In genomic region chr10:26480909-26481703, GRCh38 we compare ENCODE assay signal across 9 cellular contexts. TPM values are rescaled to one million over a fixed set of nuclear protein-coding genes. Genes with fewer than 3 reads are reported as not detected.
A peak's percentile ranks its signal among the peaks of the same experiment; 100 is the strongest.
DNase-seq lines count a peak whose midpoint lies in the region; ATAC-seq and TF ChIP-seq lines count a peak whose summit lies in the region.
"Had no signal": no experiment of that assay in that cellular context is flagged by ENCODE, and none has a peak within 500 bp of the region (broad histone marks: within the 10 kb centered on the region; RNA-seq: fewer than 3 reads in every experiment).

No MANE protein-coding gene starts in this region.

- no peaks in the 10 kb centered on the region for H3K27me3 ChIP-seq in neural progenitor cell

- H3K27me3 Mint-ChIP-seq in T-helper 2 cell treated with Interferon-gamma antibody and Interleukin-4, amounts not matched to agents 5 μg/mL and 100 μg/mL, for 36 hours (ENCODE audit: low read depth) = no peaks in the 10 kb centered on the region
- H3K27me3 Mint-ChIP-seq in activated naive CD8-positive, alpha-beta T cell treated with anti-CD3 and anti-CD28 coated beads, Interleukin-2, amount 10 ng/mL, durations not matched to agents 7 days and 5 days = no peaks in the 10 kb centered on the region
- no peaks in the 10 kb centered on the region for H3K27me3 Mint-ChIP-seq in neural progenitor cell (ENCODE audit: insufficient read depth, low read depth)

- no peak overlapping the region for H3K4me2 ChIP-seq in neural progenitor cell

- POLR2A ChIA-PET in activated naive CD8-positive, alpha-beta T cell treated with anti-CD3 and anti-CD28 coated beads, Interleukin-2, amount 10 ng/mL, durations not matched to agents 7 days and 5 days (lab: Charles Lee) = interaction anchor here (0.8 to 2.4 kb wide), 6 partner anchors 9 to 42 kb away, joined by 3 to 20 read pairs (median 4); no protein-coding TSS in a partner anchor

- H3K9me3 Mint-ChIP-seq in T-helper 2 cell treated with Interferon-gamma antibody and Interleukin-4, amounts not matched to agents 5 μg/mL and 100 μg/mL, for 36 hours = no peaks in the 10 kb centered on the region
- H3K9me3 Mint-ChIP-seq in activated naive CD8-positive, alpha-beta T cell treated with anti-CD3 and anti-CD28 coated beads, Interleukin-2, amount 10 ng/mL, durations not matched to agents 7 days and 5 days = no peaks in the 10 kb centered on the region
- no peaks in the 10 kb centered on the region for H3K9me3 Mint-ChIP-seq in stimulated activated effector memory CD8-positive, alpha-beta T cell treated with anti-CD3 and anti-CD28 coated beads, Interleukin-12 subunit alpha, Interleukin-12 subunit beta, amount 100 ng/mL, for 72 hours
- no peaks in the 10 kb centered on the region for H3K9me3 Mint-ChIP-seq in neural progenitor cell

- H3K36me3 ChIP-seq in neural progenitor cell = no peaks in the 10 kb centered on the region

- H3K27ac ChIP-seq in neural progenitor cell = no peak overlapping the region

- DNase-seq in T-helper 2 cell treated with Interferon-gamma antibody and Interleukin-4, amounts not matched to agents 5 μg/mL and 100 μg/mL, for 36 hours (ENCODE audit: low spot score) = no peak
- DNase-seq in T-helper 2 cell (no peak), NAMALWA (ENCODE audit: low spot score) (peak; percentile 82), neural progenitor cell (ENCODE audit: low spot score) (no peak)
- no peak for DNase-seq in activated naive CD8-positive, alpha-beta T cell treated with anti-CD3 and anti-CD28 coated beads, Interleukin-2, amount 10 ng/mL, durations not matched to agents 7 days and 5 days
- no peak for DNase-seq in stimulated activated effector memory CD8-positive, alpha-beta T cell treated with anti-CD3 and anti-CD28 coated beads, Interleukin-12 subunit alpha, Interleukin-12 subunit beta, amount 100 ng/mL, for 72 hours (ENCODE audit: low spot score in 2 of 2)
- DNase-seq in stimulated activated CD4-positive, alpha-beta T cell treated with anti-CD3 and anti-CD28 coated beads, Interleukin-4, amount 100 ng/mL, for 24 hours = no peak

- no peak overlapping the region for H2AFZ ChIP-seq in neural progenitor cell (replicated peaks)

- TF ChIP-seq CTCF in neural progenitor cell (IDR thresholded peaks at IDR 0.05) = no peak

- ATAC-seq in activated naive CD8-positive, alpha-beta T cell treated with anti-CD3 and anti-CD28 coated beads, Interleukin-2, amount 10 ng/mL, durations not matched to agents 7 days and 5 days (ENCODE audit: low read depth) = no peak
- no peak for ATAC-seq in stimulated activated effector memory CD8-positive, alpha-beta T cell treated with anti-CD3 and anti-CD28 coated beads, Interleukin-12 subunit alpha, Interleukin-12 subunit beta, amount 100 ng/mL, for 72 hours
- ATAC-seq in HG02852 (IDR thresholded peaks at IDR 0.05; ENCODE audit: unreplicated experiment) = no peak
- ATAC-seq: Panc1 had no signal

- no peak overlapping the region for H3K4me3 ChIP-seq in neural progenitor cell

- peak overlapping the region; percentile 72 for H3K4me3 Mint-ChIP-seq in T-helper 2 cell treated with Interferon-gamma antibody and Interleukin-4, amounts not matched to agents 5 μg/mL and 100 μg/mL, for 36 hours
- peak overlapping the region; percentile 15 for H3K4me3 Mint-ChIP-seq in activated naive CD8-positive, alpha-beta T cell treated with anti-CD3 and anti-CD28 coated beads, Interleukin-2, amount 10 ng/mL, durations not matched to agents 7 days and 5 days
- peak overlapping the region; percentile 63 for H3K4me3 Mint-ChIP-seq in stimulated activated effector memory CD8-positive, alpha-beta T cell treated with anti-CD3 and anti-CD28 coated beads, Interleukin-12 subunit alpha, Interleukin-12 subunit beta, amount 100 ng/mL, for 72 hours
- H3K4me3 Mint-ChIP-seq in neural progenitor cell = no peak overlapping the region

- no peaks in the 10 kb centered on the region for H3F3A ChIP-seq in neural progenitor cell (ENCODE audit: low read depth)

- no peaks in the 10 kb centered on the region for H3K79me2 ChIP-seq in neural progenitor cell (ENCODE audit: low read depth)

- H4K20me1 ChIP-seq in neural progenitor cell (ENCODE audit: low read depth) = no peaks in the 10 kb centered on the region

- peaks cover 59% of the 10 kb centered on the region for H3K4me1 Mint-ChIP-seq in T-helper 2 cell treated with Interferon-gamma antibody and Interleukin-4, amounts not matched to agents 5 μg/mL and 100 μg/mL, for 36 hours (ENCODE audit: low read depth)
- peaks cover 59% of the 10 kb centered on the region for H3K4me1 Mint-ChIP-seq in activated naive CD8-positive, alpha-beta T cell treated with anti-CD3 and anti-CD28 coated beads, Interleukin-2, amount 10 ng/mL, durations not matched to agents 7 days and 5 days
- peaks cover 63% of the 10 kb centered on the region for H3K4me1 Mint-ChIP-seq in stimulated activated effector memory CD8-positive, alpha-beta T cell treated with anti-CD3 and anti-CD28 coated beads, Interleukin-12 subunit alpha, Interleukin-12 subunit beta, amount 100 ng/mL, for 72 hours
- peaks cover 5% of the 10 kb centered on the region for H3K4me1 Mint-ChIP-seq in neural progenitor cell

- H3K36me3 Mint-ChIP-seq in T-helper 2 cell treated with Interferon-gamma antibody and Interleukin-4, amounts not matched to agents 5 μg/mL and 100 μg/mL, for 36 hours (ENCODE audit: low read depth) = peaks cover 26% of the 10 kb centered on the region
- peaks cover 28% of the 10 kb centered on the region for H3K36me3 Mint-ChIP-seq in activated naive CD8-positive, alpha-beta T cell treated with anti-CD3 and anti-CD28 coated beads, Interleukin-2, amount 10 ng/mL, durations not matched to agents 7 days and 5 days
- H3K36me3 Mint-ChIP-seq in stimulated activated effector memory CD8-positive, alpha-beta T cell treated with anti-CD3 and anti-CD28 coated beads, Interleukin-12 subunit alpha, Interleukin-12 subunit beta, amount 100 ng/mL, for 72 hours = peaks cover 36% of the 10 kb centered on the region
- H3K36me3 Mint-ChIP-seq in neural progenitor cell = no peaks in the 10 kb centered on the region

- no peaks in the 10 kb centered on the region for H3K4me1 ChIP-seq in neural progenitor cell

- H3K9me3 ChIP-seq in neural progenitor cell (ENCODE audit: low read depth) = no peaks in the 10 kb centered on the region

- peak overlapping the region; percentile 89 for H3K27ac Mint-ChIP-seq in T-helper 2 cell treated with Interferon-gamma antibody and Interleukin-4, amounts not matched to agents 5 μg/mL and 100 μg/mL, for 36 hours
- H3K27ac Mint-ChIP-seq in activated naive CD8-positive, alpha-beta T cell treated with anti-CD3 and anti-CD28 coated beads, Interleukin-2, amount 10 ng/mL, durations not matched to agents 7 days and 5 days = peak overlapping the region; percentile 97
- peak overlapping the region; percentile 93 for H3K27ac Mint-ChIP-seq in stimulated activated effector memory CD8-positive, alpha-beta T cell treated with anti-CD3 and anti-CD28 coated beads, Interleukin-12 subunit alpha, Interleukin-12 subunit beta, amount 100 ng/mL, for 72 hours
- no peak overlapping the region for H3K27ac Mint-ChIP-seq in neural progenitor cell

- no peak overlapping the region for H3K9ac ChIP-seq in neural progenitor cell

RNA-seq across cellular contexts. Expression of gene APBB1IP, which starts 43.0 kb away (rescaled TPM):
- 10 to 100 TPM; 81.1 to 88.7 TPM for total RNA-seq in activated naive CD8-positive, alpha-beta T cell treated with anti-CD3 and anti-CD28 coated beads, Interleukin-2, amount 10 ng/mL, durations not matched to agents 7 days and 5 days
- total RNA-seq in neural progenitor cell (ENCODE audit: low replicate concordance) = not detected in 2 replicates

Comparison
In these comparisons a context has a peak if more than half of its experiments do, and no peak if none do; other contexts are left out.
1. RNA of gene APBB1IP, which starts 43.0 kb away (total RNA-seq): 81.1 to 88.7 TPM in activated naive CD8-positive, alpha-beta T cell treated with anti-CD3 and anti-CD28 coated beads, Interleukin-2, amount 10 ng/mL, durations not matched to agents 7 days and 5 days; not detected in neural progenitor cell; every median in the first group is over 10 times any median in the second.